15 cellular contexts compared by ENCODE assay signal in the genomic region with DNA sequence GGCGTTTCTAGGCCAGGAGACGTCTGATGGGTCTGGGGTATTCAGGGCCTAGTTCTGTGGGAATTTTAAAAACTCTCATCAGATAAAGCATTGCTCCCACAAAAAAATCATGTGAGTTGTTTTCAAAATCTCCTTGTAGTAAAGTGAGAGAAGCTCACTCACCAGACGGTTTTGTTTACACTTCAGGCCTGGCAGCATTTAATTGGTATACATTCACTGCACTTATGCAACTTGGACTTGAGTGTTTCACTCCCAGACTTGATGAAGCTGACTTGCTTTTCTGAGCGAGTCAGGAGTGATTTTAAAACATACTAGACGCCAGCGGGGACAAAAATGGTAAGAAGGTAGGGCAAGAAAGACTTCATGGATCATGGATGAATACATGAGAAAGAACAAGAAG.
"Had no signal": no experiment of that assay in that cellular context is flagged by ENCODE, and none has a peak within 500 bp of the region (broad histone marks: within the 10 kb centered on the region; RNA-seq: fewer than 3 reads in every experiment).

No MANE protein-coding gene starts in this region.

- H3K9me3 ChIP-seq: tibial nerve had no signal

- H3K36me3 ChIP-seq: tibial nerve had no signal

- ATAC-seq: activated T-helper 17 cell treated with anti-CD3 and anti-CD28 coated beads, Interleukin-2, amount 50 U/mL, for 72 hours; effector memory CD8-positive, alpha-beta T cell; naive thymus-derived CD8-positive, alpha-beta T cell had no signal

- H3K4me3 ChIP-seq: skin epidermis, tibial nerve had no signal

- H3K27me3 ChIP-seq: tibial nerve had no signal

- DNase-seq: activated CD4-positive, CD25-positive, alpha-beta regulatory T cell treated with anti-CD3 and anti-CD28 coated beads, Interleukin-2, amount 50 U/mL, for 72 hours; activated naive CD4-positive, alpha-beta T cell treated with Interleukin-2 at 50 U/mL for 16 hours; aorta; cerebellar nuclear complex; effector memory CD8-positive, alpha-beta T cell; naive thymus-derived CD8-positive, alpha-beta T cell; nucleus accumbens; right cardiac atrium; stimulated activated CD4-positive, alpha-beta T cell treated with anti-CD3 and anti-CD28 coated beads, Interleukin-15, amount 100 ng/mL, for 24 hours; stimulated activated CD4-positive, alpha-beta T cell treated with anti-CD3 and anti-CD28 coated beads, Interleukin-4, amount 100 ng/mL, for 1 hour; stimulated activated naive CD4-positive, alpha-beta T cell had no signal

- H3K27ac ChIP-seq: epithelial cell of prostate had no signal
